ENCODE assay signal across 14 cellular contexts in the genomic region with DNA sequence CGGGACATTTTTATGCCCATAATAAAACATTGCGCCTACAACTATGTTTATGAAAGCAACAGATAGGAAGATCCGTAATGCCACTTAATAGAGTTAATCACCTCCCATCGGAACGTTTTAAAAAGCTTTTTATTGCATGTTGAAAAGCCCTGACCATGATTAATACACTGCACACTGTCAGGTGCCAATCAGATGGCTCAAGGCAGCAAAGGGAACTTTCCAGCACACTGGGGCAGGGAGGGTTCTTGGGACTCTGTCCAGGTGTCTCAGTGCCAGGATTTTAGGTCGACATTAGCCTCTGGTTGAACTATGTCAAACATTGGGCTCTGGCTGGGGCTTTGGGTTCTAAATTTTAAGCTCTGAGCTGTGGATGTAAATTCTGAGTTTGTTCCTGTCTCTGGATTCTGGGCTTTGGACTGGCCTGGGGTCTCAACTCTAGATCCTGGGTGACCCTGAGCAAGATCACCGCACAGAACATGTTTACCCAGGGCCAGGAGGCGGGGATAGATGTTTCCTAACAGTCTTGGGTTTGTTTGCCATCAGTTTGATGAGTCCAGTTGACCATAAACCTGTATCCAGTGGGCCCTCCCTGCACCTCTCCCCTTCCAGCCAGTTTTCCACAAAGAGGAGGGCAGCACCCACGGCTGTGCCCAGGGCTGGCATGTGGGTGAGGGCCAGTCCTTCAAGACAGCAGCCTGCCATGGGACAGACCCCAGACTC.
"Had no signal": no experiment of that assay in that cellular context is flagged by ENCODE, and none has a peak within 500 bp of the region (broad histone marks: within the 10 kb centered on the region; RNA-seq: fewer than 3 reads in every experiment).

No MANE protein-coding gene starts in this region.

- H3K27me3 ChIP-seq: right atrium auricular region had no signal

- H3K9me3 Mint-ChIP-seq: neural crest cell; stimulated activated effector memory CD8-positive, alpha-beta T cell treated with anti-CD3 and anti-CD28 coated beads, Interleukin-12 subunit alpha, Interleukin-12 subunit beta, amount 100 ng/mL, for 72 hours; T-helper 1 cell treated with Interleukin-12 subunit alpha and Interleukin-12 subunit beta and Interleukin-4 antibody, amounts not matched to agents 30 μg/mL and 1 μg/mL, for 36 hours; type B pancreatic cell had no signal

- H3K4me3 Mint-ChIP-seq: neural crest cell; stimulated activated effector memory CD8-positive, alpha-beta T cell treated with anti-CD3 and anti-CD28 coated beads, Interleukin-12 subunit alpha, Interleukin-12 subunit beta, amount 100 ng/mL, for 72 hours; T-helper 1 cell treated with Interleukin-12 subunit alpha and Interleukin-12 subunit beta and Interleukin-4 antibody, amounts not matched to agents 30 μg/mL and 1 μg/mL, for 36 hours; type B pancreatic cell had no signal

- H3K36me3 Mint-ChIP-seq: stimulated activated effector memory CD8-positive, alpha-beta T cell treated with anti-CD3 and anti-CD28 coated beads, Interleukin-12 subunit alpha, Interleukin-12 subunit beta, amount 100 ng/mL, for 72 hours had no signal

- DNase-seq: activated naive CD4-positive, alpha-beta T cell treated with anti-CD3 and anti-CD28 coated beads, Interleukin-2, amount 50 U/mL, for 16 hours; cerebellar nuclear complex; dermis blood vessel endothelial cell; foreskin fibroblast; head of caudate nucleus; mesendoderm; small intestine had no signal

- H3K27ac ChIP-seq: right atrium auricular region had no signal

- H3K27me3 Mint-ChIP-seq: type B pancreatic cell had no signal

- ATAC-seq: esophagus mucosa; stimulated activated effector memory CD8-positive, alpha-beta T cell treated with anti-CD3 and anti-CD28 coated beads, Interleukin-12 subunit alpha, Interleukin-12 subunit beta, amount 100 ng/mL, for 72 hours had no signal

- H3K27ac Mint-ChIP-seq: stimulated activated effector memory CD8-positive, alpha-beta T cell treated with anti-CD3 and anti-CD28 coated beads, Interleukin-12 subunit alpha, Interleukin-12 subunit beta, amount 100 ng/mL, for 72 hours; T-helper 1 cell treated with Interleukin-12 subunit alpha and Interleukin-12 subunit beta and Interleukin-4 antibody, amounts not matched to agents 30 μg/mL and 1 μg/mL, for 36 hours; type B pancreatic cell had no signal

- H3K36me3 ChIP-seq: right atrium auricular region had no signal

- FAIRE-seq: keratinocyte, small intestine had no signal

- H3K4me1 Mint-ChIP-seq: neural crest cell; stimulated activated effector memory CD8-positive, alpha-beta T cell treated with anti-CD3 and anti-CD28 coated beads, Interleukin-12 subunit alpha, Interleukin-12 subunit beta, amount 100 ng/mL, for 72 hours had no signal

- H3K9me3 ChIP-seq: right atrium auricular region had no signal
